In the genomic region with DNA sequence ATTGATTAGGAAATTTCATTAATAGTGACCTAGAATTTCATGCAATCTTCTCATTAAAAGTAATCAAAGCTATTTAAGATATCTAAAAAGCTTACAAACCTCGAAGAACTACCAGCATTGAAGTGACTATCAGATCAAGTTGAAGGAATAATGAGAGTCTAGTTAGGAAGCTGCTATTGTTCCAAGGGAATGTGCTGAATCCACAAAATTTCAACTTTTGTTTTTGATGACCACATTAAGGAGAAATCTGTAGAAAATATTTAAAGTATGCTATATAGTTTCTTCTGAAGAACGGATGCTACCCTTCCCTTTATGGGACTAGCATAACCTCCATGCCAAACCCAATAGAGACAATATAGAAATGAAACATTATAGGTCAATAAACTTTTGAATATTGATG, we compare ENCODE assay signal across 38 cellular contexts. TPM values are rescaled to one million over a fixed set of nuclear protein-coding genes. Genes with fewer than 3 reads are reported as not detected.
"Had no signal": no experiment of that assay in that cellular context is flagged by ENCODE, and none has a peak within 500 bp of the region (broad histone marks: within the 10 kb centered on the region; RNA-seq: fewer than 3 reads in every experiment).

No MANE protein-coding gene starts in this region.

- H3K4me1 ChIP-seq: adrenal gland, ascending aorta, body of pancreas, breast epithelium had no signal

- H3K4me3 ChIP-seq: adrenal gland, ascending aorta, body of pancreas, breast epithelium, cardiac muscle cell had no signal

- ATAC-seq: activated naive CD4-positive, alpha-beta T cell treated with anti-CD3 and anti-CD28 coated beads, Interleukin-2, amount 50 U/mL, for 72 hours; activated naive CD8-positive, alpha-beta T cell treated with anti-CD3 and anti-CD28 coated beads, Interleukin-2, amount 50 U/mL, for 24 hours; activated T-cell treated with anti-CD3 and anti-CD28 coated beads, Interleukin-2, amount 50 U/mL, for 4 hours; activated T-cell treated with anti-CD3 and anti-CD28 coated beads, Interleukin-2, amount 50 U/mL, for 72 hours; activated T-helper 17 cell treated with anti-CD3 and anti-CD28 coated beads, Interleukin-2, amount 50 U/mL, for 72 hours; body of pancreas had no signal

- FAIRE-seq: astrocyte, bronchial epithelial cell had no signal

- H3K27me3 ChIP-seq: adrenal gland, ascending aorta, body of pancreas, brain microvascular endothelial cell, cardiac muscle cell had no signal

- H3K9me3 ChIP-seq: adrenal gland, ascending aorta, body of pancreas, breast epithelium had no signal

- DNase-seq: activated effector memory CD4-positive, alpha-beta T cell treated with anti-CD3 and anti-CD28 coated beads, Interleukin-2, amount 50 U/mL, for 16 hours; activated effector memory CD4-positive, alpha-beta T cell treated with Interleukin-2 at 50 U/mL for 16 hours; activated gamma-delta T cell; activated gamma-delta T cell treated with Interleukin-2 at 50 U/mL for 16 hours; activated naive CD4-positive, alpha-beta T cell; activated naive CD4-positive, alpha-beta T cell treated with anti-CD3 and anti-CD28 coated beads for 36 hours; activated naive CD4-positive, alpha-beta T cell treated with anti-CD3 and anti-CD28 coated beads, Interleukin-2, amount 10 ng/mL, durations not matched to agents 7 days and 5 days; activated naive CD4-positive, alpha-beta T cell treated with anti-CD3 and anti-CD28 coated beads, Interleukin-2, amount 50 U/mL, for 16 hours; activated naive CD4-positive, alpha-beta T cell treated with Interleukin-2 at 50 U/mL for 16 hours; activated naive CD8-positive, alpha-beta T cell treated with anti-CD3 and anti-CD28 coated beads for 36 hours; activated naive CD8-positive, alpha-beta T cell treated with anti-CD3 and anti-CD28 coated beads, Interleukin-2, amount 10 ng/mL, durations not matched to agents 7 days and 5 days; activated naive CD8-positive, alpha-beta T cell treated with anti-CD3 and anti-CD28 coated beads, Interleukin-2, amount 50 U/mL, for 24 hours; activated T-cell treated with anti-CD3 and anti-CD28 coated beads, Interleukin-2, amount 50 U/mL, for 1 hour; activated T-cell treated with anti-CD3 and anti-CD28 coated beads, Interleukin-2, amount 50 U/mL, for 24 hours; activated T-cell treated with anti-CD3 and anti-CD28 coated beads, Interleukin-2, amount 50 U/mL, for 4 hours; activated T-cell treated with anti-CD3 and anti-CD28 coated beads, Interleukin-2, amount 50 U/mL, for 48 hours; activated T-cell treated with anti-CD3 and anti-CD28 coated beads, Interleukin-2, amount 50 U/mL, for 72 hours; adrenal gland; amniotic stem cell; amygdala; anterior cingulate cortex; aorta; body of pancreas; brain microvascular endothelial cell; caudate nucleus; central memory CD4-positive, alpha-beta T cell; cerebellar nuclear complex had no signal

- H3K36me3 ChIP-seq: adrenal gland, ascending aorta, brain microvascular endothelial cell, breast epithelium, cardiac muscle cell had no signal

- H3K27ac ChIP-seq: adrenal gland, ascending aorta, body of pancreas, brain microvascular endothelial cell, breast epithelium, cardiac muscle cell had no signal

RNA-seq across cellular contexts. Expression of a gene that starts 2.5 kb away (rescaled TPM):
- total RNA-seq: activated naive CD8-positive, alpha-beta T cell treated with anti-CD3 and anti-CD28 coated beads for 36 hours; activated naive CD8-positive, alpha-beta T cell treated with anti-CD3 and anti-CD28 coated beads, Interleukin-2, amount 10 ng/mL, durations not matched to agents 7 days and 5 days; activated T-cell treated with anti-CD3 and anti-CD28 coated beads, Interleukin-2, amount 50 U/mL, for 4 hours; activated T-cell treated with anti-CD3 and anti-CD28 coated beads, Interleukin-2, amount 50 U/mL, for 72 hours; activated T-helper 1 cell treated with anti-CD3 and anti-CD28 coated beads, Interleukin-12 subunit alpha, Interleukin-12 subunit beta, Interleukin-2, Interleukin-4 antibody, amounts not matched to agents 30 ng/mL and 10 ng/mL and 1 ng/mL, durations not matched to agents 14 hours and 24 hours and 36 hours; activated T-helper 17 cell treated with anti-CD3 and anti-CD28 coated beads, Interleukin-2, amount 50 U/mL, for 72 hours; activated T-helper 2 cell treated with anti-CD3 and anti-CD28 coated beads, Interferon-gamma antibody, Interleukin-2, Interleukin-4, amounts not matched to agents 10 μg/mL and 5 μg/mL and 100 μg/mL, durations not matched to agents 14 hours and 24 hours and 36 hours; ascending aorta; astrocyte; body of pancreas; bronchial epithelial cell; cardiac muscle cell; cerebellum; chondrocyte had no signal
- polyA plus RNA-seq: cardiac muscle cell had no signal

RNA-seq across cellular contexts. Expression of a gene that starts 30.9 kb away (rescaled TPM):
- total RNA-seq: astrocyte, body of pancreas, bronchial epithelial cell, cardiac muscle cell, cerebellum, chondrocyte had no signal
- polyA plus RNA-seq: cardiac muscle cell had no signal

RNA-seq across cellular contexts. Expression of a gene that starts 55.4 kb away (rescaled TPM):
- total RNA-seq: ascending aorta, astrocyte, body of pancreas, bronchial epithelial cell, cardiac muscle cell, cerebellum, chondrocyte had no signal
- polyA plus RNA-seq: cardiac muscle cell had no signal
